ENCODE assay signal across 16 cellular contexts in the genomic region with DNA sequence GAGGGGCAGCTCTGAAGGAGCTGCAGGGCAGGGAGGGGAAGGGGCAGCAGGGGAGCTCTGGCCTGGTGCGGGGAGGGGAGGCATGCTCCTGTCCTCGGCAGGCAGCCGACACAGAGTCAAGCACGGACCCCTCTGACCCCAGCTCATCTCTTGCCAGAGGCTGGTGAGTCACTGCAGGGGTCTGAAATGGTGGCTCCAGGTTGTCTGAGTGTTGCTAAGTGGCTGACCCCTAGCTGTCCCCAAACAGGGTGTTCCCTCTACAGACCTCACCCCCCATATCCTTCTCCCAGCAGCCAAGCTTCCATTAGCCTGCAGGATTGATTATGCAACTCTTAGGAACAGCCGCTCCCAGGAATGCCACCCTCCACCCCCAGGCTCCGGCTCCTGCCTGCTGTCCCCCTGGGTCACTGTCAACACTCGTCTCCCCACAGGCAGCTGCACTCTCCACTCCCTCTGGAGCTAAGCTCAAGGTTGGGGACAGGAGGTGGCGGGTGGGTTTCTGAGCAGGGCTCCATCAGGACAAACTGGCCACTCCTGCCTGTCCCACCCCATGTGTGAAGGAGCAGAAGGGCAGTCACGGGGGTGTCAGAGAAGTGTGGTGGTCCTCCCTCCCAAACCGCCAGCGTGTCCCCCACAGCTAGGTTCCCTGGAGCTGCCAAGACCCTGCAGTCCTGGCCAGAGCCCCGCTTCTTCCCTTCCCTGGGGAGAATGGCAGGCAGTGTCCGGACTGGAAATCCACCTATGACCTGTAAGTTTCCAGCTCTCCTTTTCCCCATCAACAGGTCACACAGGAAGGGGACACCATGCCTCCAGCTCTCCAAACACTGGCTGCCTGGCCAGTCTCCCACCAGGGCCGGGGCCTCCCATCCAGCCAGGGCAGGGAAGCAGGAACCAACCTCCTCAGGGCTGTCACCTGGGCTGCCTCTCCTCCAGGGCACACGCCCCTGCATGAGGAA. TPM values are rescaled to one million over a fixed set of nuclear protein-coding genes. Genes with fewer than 3 reads are reported as not detected.
A peak's percentile ranks its signal among the peaks of the same experiment; 100 is the strongest.
DNase-seq lines count a peak whose midpoint lies in the region; ATAC-seq and TF ChIP-seq lines count a peak whose summit lies in the region.
"Had no signal": no experiment of that assay in that cellular context is flagged by ENCODE, and none has a peak within 500 bp of the region (broad histone marks: within the 10 kb centered on the region; RNA-seq: fewer than 3 reads in every experiment).

No MANE protein-coding gene starts in this region.

- no peaks in the 10 kb centered on the region for H3K27me3 Mint-ChIP-seq in activated CD8-positive, alpha-beta T cell treated with anti-CD3 and anti-CD28 coated beads, Interleukin-2, amount 10 ng/mL, durations not matched to agents 7 days and 5 days (ENCODE audit: low read depth)
- H3K27me3 Mint-ChIP-seq in HFFc6 (ENCODE audit: insufficient read depth): peaks cover 7% of the 10 kb centered on the region; the same call in 1 of the 2 replicates
- H3K27me3 Mint-ChIP-seq: B cell had no signal

- H3K9me3 ChIP-seq in NT2/D1 (ENCODE audit: insufficient read depth, low read length) (peaks cover 6% of the 10 kb centered on the region; the same call in 1 of the 2 replicates), right atrium auricular region (no peaks in the 10 kb centered on the region)

- no peak for TF ChIP-seq CTCF in GM13976 (IDR thresholded peaks at IDR 0.05; ENCODE audit: borderline replicate concordance, control extremely low read depth, extremely low read depth, insufficient read depth, missing control alignments)
- no peak for TF ChIP-seq CTCF in right atrium auricular region (IDR thresholded peaks at IDR 0.05)
- no peak for TF ChIP-seq CTCF in HFFc6 (IDR thresholded peaks at IDR 0.05)

- no peak overlapping the region for H3K27ac Mint-ChIP-seq in activated CD8-positive, alpha-beta T cell treated with anti-CD3 and anti-CD28 coated beads, Interleukin-2, amount 10 ng/mL, durations not matched to agents 7 days and 5 days
- H3K27ac Mint-ChIP-seq in HFFc6: no peak overlapping the region
- H3K27ac Mint-ChIP-seq: B cell; T-helper 2 cell treated with Interferon-gamma antibody and Interleukin-4, amounts not matched to agents 5 μg/mL and 100 μg/mL, for 36 hours had no signal

- POLR2A ChIA-PET in activated CD8-positive, alpha-beta T cell treated with anti-CD3 and anti-CD28 coated beads, Interleukin-2, amount 10 ng/mL, durations not matched to agents 7 days and 5 days (lab: Charles Lee): no interaction called here

- H3K36me3 ChIP-seq in NT2/D1 (ENCODE audit: insufficient read depth, insufficient read length, low read length) (no peaks in the 10 kb centered on the region), right atrium auricular region (peaks cover 3% of the 10 kb centered on the region)

- H3K9me3 Mint-ChIP-seq in activated CD8-positive, alpha-beta T cell treated with anti-CD3 and anti-CD28 coated beads, Interleukin-2, amount 10 ng/mL, durations not matched to agents 7 days and 5 days (ENCODE audit: insufficient read depth): no peaks in the 10 kb centered on the region
- no peaks in the 10 kb centered on the region for H3K9me3 Mint-ChIP-seq in HFFc6
- H3K9me3 Mint-ChIP-seq: T-helper 2 cell treated with Interferon-gamma antibody and Interleukin-4, amounts not matched to agents 5 μg/mL and 100 μg/mL, for 36 hours had no signal

- no peaks in the 10 kb centered on the region for H3K27me3 ChIP-seq in NT2/D1 (ENCODE audit: insufficient read depth, insufficient read length)
- H3K27me3 ChIP-seq in right atrium auricular region: no peaks in the 10 kb centered on the region

- peak overlapping the region; percentile 86 to 95 for H3K27ac ChIP-seq in right atrium auricular region

- no peak overlapping the region for H3K4me3 Mint-ChIP-seq in activated CD8-positive, alpha-beta T cell treated with anti-CD3 and anti-CD28 coated beads, Interleukin-2, amount 10 ng/mL, durations not matched to agents 7 days and 5 days
- no peak overlapping the region for H3K4me3 Mint-ChIP-seq in HFFc6
- H3K4me3 Mint-ChIP-seq: B cell; T-helper 2 cell treated with Interferon-gamma antibody and Interleukin-4, amounts not matched to agents 5 μg/mL and 100 μg/mL, for 36 hours had no signal

- peak; percentile 16 for DNase-seq in GM13976 (ENCODE audit: low spot score)
- DNase-seq in NT2/D1 (ENCODE audit: low read depth, low spot score): peak; percentile 58
- no peak for DNase-seq in right atrium auricular region (ENCODE audit: low spot score)
- peak; percentile 23 for DNase-seq in sciatic nerve (ENCODE audit: low spot score)
- DNase-seq in activated CD8-positive, alpha-beta T cell treated with anti-CD3 and anti-CD28 coated beads, Interleukin-2, amount 10 ng/mL, durations not matched to agents 7 days and 5 days: no peak
- DNase-seq in HFFc6: no peak
- DNase-seq: activated effector memory CD4-positive, alpha-beta T cell treated with Interleukin-2 at 50 U/mL for 16 hours; cerebellar nuclear complex; Karpas-422; SIG-M5; stimulated activated CD4-positive, alpha-beta T cell treated with anti-CD3 and anti-CD28 coated beads, Interleukin-2, amount 100 ng/mL, for 24 hours had no signal

- CTCF ChIA-PET in activated CD8-positive, alpha-beta T cell treated with anti-CD3 and anti-CD28 coated beads, Interleukin-2, amount 10 ng/mL, durations not matched to agents 7 days and 5 days (lab: Charles Lee): no interaction called here

- peaks cover 5% of the 10 kb centered on the region for H3K4me1 Mint-ChIP-seq in activated CD8-positive, alpha-beta T cell treated with anti-CD3 and anti-CD28 coated beads, Interleukin-2, amount 10 ng/mL, durations not matched to agents 7 days and 5 days (ENCODE audit: low read depth)
- peaks cover 29% of the 10 kb centered on the region for H3K4me1 Mint-ChIP-seq in HFFc6 (ENCODE audit: low read depth)

- ATAC-seq in sciatic nerve: peak; percentile 25
- ATAC-seq in HG03442 (IDR thresholded peaks at IDR 0.05; ENCODE audit: unreplicated experiment): no peak
- no peak for ATAC-seq in activated CD8-positive, alpha-beta T cell treated with anti-CD3 and anti-CD28 coated beads, Interleukin-2, amount 10 ng/mL, durations not matched to agents 7 days and 5 days
- ATAC-seq in HG02970 (IDR thresholded peaks at IDR 0.05; ENCODE audit: low FRiP score, unreplicated experiment): no peak
- ATAC-seq: activated CD4-positive, CD25-positive, alpha-beta regulatory T cell treated with anti-CD3 and anti-CD28 coated beads, Interleukin-2, amount 50 U/mL, for 24 hours had no signal

- H3K4me1 ChIP-seq in NT2/D1 (ENCODE audit: insufficient read depth, insufficient read length): peaks cover 34% of the 10 kb centered on the region
- peaks cover 0 to 40% of the 10 kb centered on the region in 2 donors for H3K4me1 ChIP-seq in right atrium auricular region

- no peaks in the 10 kb centered on the region for H3K36me3 Mint-ChIP-seq in activated CD8-positive, alpha-beta T cell treated with anti-CD3 and anti-CD28 coated beads, Interleukin-2, amount 10 ng/mL, durations not matched to agents 7 days and 5 days (ENCODE audit: low read depth)
- H3K36me3 Mint-ChIP-seq in HFFc6 (ENCODE audit: low read depth): no peaks in the 10 kb centered on the region

- intact Hi-C loops in sciatic nerve (cut with DNase I): no loop called here

- H3K4me3 ChIP-seq in NT2/D1 (ENCODE audit: insufficient read length, low read depth) (no peak overlapping the region), right atrium auricular region (peak overlapping the region; percentile 50 to 60)

- peak overlapping the region; percentile 80 for H3K9ac ChIP-seq in NT2/D1 (ENCODE audit: insufficient read length, low read depth)

- in situ Hi-C loops in GM13976 (cut with MboI; ENCODE audit: low sequenced_read_pairs, unreplicated experiment): no loop called here

RNA-seq across cellular contexts. Expression of gene MYLK3, which starts 1.0 kb away (rescaled TPM):
- total RNA-seq in right atrium auricular region: 100 to 1,000 TPM; 275 to 456 TPM
- total RNA-seq in sciatic nerve: 2.0 TPM
- total RNA-seq in activated CD8-positive, alpha-beta T cell treated with anti-CD3 and anti-CD28 coated beads, Interleukin-2, amount 10 ng/mL, durations not matched to agents 7 days and 5 days: under 1 TPM in 1 of 2 experiments, not detected in 1; 0.23 TPM
- total RNA-seq in HFFc6 (2021; fragmentation: NEBNext Ultra II Directional; extraction: Animal tissue kit (Norgen Biotek cat#: 25700)): under 1 TPM in 5 of 6 experiments, not detected in 1; 0.02 to 0.35 (median 0.19) TPM

RNA-seq across cellular contexts. Expression of gene ORC6, which starts 57.6 kb away (rescaled TPM):
- total RNA-seq in right atrium auricular region (1 to 10 TPM; 1.8 to 2.6 TPM), sciatic nerve (1.8 TPM)
- 10 to 100 TPM; 44.4 to 48.1 TPM for total RNA-seq in activated CD8-positive, alpha-beta T cell treated with anti-CD3 and anti-CD28 coated beads, Interleukin-2, amount 10 ng/mL, durations not matched to agents 7 days and 5 days
- 10 to 100 TPM; 10.1 to 22.7 (median 14.8) TPM for total RNA-seq in HFFc6 (2021; fragmentation: NEBNext Ultra II Directional; extraction: Animal tissue kit (Norgen Biotek cat#: 25700))

RNA-seq across cellular contexts. Expression of gene VPS35, which starts 58.1 kb away (rescaled TPM):
- total RNA-seq in right atrium auricular region (10 to 100 TPM; 43.3 to 60.5 TPM), sciatic nerve (87.3 TPM)
- total RNA-seq in activated CD8-positive, alpha-beta T cell treated with anti-CD3 and anti-CD28 coated beads, Interleukin-2, amount 10 ng/mL, durations not matched to agents 7 days and 5 days: 10 to 100 TPM; 72.9 to 76.1 TPM
- 100 to 1,000 TPM in 3 of 6 experiments, 10 to 100 TPM in 3; 86.6 to 113 (median 100) TPM for total RNA-seq in HFFc6 (2021; fragmentation: NEBNext Ultra II Directional; extraction: Animal tissue kit (Norgen Biotek cat#: 25700))

Comparison
In these comparisons a context has a peak if more than half of its experiments do, and no peak if none do; other contexts are left out.
1. DNase-seq: peak in GM13976 (single experiment), NT2/D1 (single experiment) and sciatic nerve (single experiment); none in right atrium auricular region (single experiment), activated CD8-positive, alpha-beta T cell treated with anti-CD3 and anti-CD28 coated beads, Interleukin-2, amount 10 ng/mL, durations not matched to agents 7 days and 5 days (single experiment) and HFFc6 (single experiment).
2. RNA of gene MYLK3, which starts 1.0 kb away (total RNA-seq): 275 to 456 TPM in right atrium auricular region; 2.0 TPM in sciatic nerve (single experiment), 0.23 TPM in activated CD8-positive, alpha-beta T cell treated with anti-CD3 and anti-CD28 coated beads, Interleukin-2, amount 10 ng/mL, durations not matched to agents 7 days and 5 days and 0.02 to 0.35 TPM in HFFc6; every median in the first group is over 10 times any median in the second.